Comparison of ENCODE assay signal across 9 cellular contexts in genomic region chr4:39706829-39707511, GRCh38. TPM values are rescaled to one million over a fixed set of nuclear protein-coding genes. Genes with fewer than 3 reads are reported as not detected.
DNase-seq lines count a peak whose midpoint lies in the region; ATAC-seq and TF ChIP-seq lines count a peak whose summit lies in the region.
"Had no signal": no experiment of that assay in that cellular context is flagged by ENCODE, and none has a peak within 500 bp of the region (broad histone marks: within the 10 kb centered on the region; RNA-seq: fewer than 3 reads in every experiment).

No MANE protein-coding gene starts in this region.

- peaks cover 41% of the 10 kb centered on the region for H3K4me1 Mint-ChIP-seq in activated CD8-positive, alpha-beta memory T cell treated with anti-CD3 and anti-CD28 coated beads, Interleukin-2, amount 10 ng/mL, durations not matched to agents 7 days and 5 days
- peaks cover 17 to 55% of the 10 kb centered on the region in 2 donors for H3K4me1 Mint-ChIP-seq in stimulated activated naive B cell treated with anti-CD40 and anti-IgM and Interleukin-4, amounts not matched to agents 10 μg/mL and 1 μg/mL and 100 μg/mL, for 72 hours

- H3K27me3 ChIP-seq in RWPE2 (ENCODE audit: insufficient read depth, poor library complexity, severe bottlenecking) = no peaks in the 10 kb centered on the region

- H3K27ac Mint-ChIP-seq in activated CD8-positive, alpha-beta memory T cell treated with anti-CD3 and anti-CD28 coated beads, Interleukin-2, amount 10 ng/mL, durations not matched to agents 7 days and 5 days = peak overlapping the region; percentile 4
- peak overlapping the region; percentile 51 for H3K27ac Mint-ChIP-seq in stimulated activated naive B cell treated with anti-CD40 and anti-IgM and Interleukin-4, amounts not matched to agents 10 μg/mL and 1 μg/mL and 100 μg/mL, for 72 hours

- H3K9me3 ChIP-seq in RWPE2 (ENCODE audit: severe bottlenecking) = no peaks in the 10 kb centered on the region

- peaks cover 18% of the 10 kb centered on the region for H3K36me3 Mint-ChIP-seq in activated CD8-positive, alpha-beta memory T cell treated with anti-CD3 and anti-CD28 coated beads, Interleukin-2, amount 10 ng/mL, durations not matched to agents 7 days and 5 days
- H3K36me3 Mint-ChIP-seq in stimulated activated naive B cell treated with anti-CD40 and anti-IgM and Interleukin-4, amounts not matched to agents 10 μg/mL and 1 μg/mL and 100 μg/mL, for 72 hours = peaks cover 8 to 14% of the 10 kb centered on the region in 2 donors

- no peaks in the 10 kb centered on the region for H3K9me3 Mint-ChIP-seq in activated CD8-positive, alpha-beta memory T cell treated with anti-CD3 and anti-CD28 coated beads, Interleukin-2, amount 10 ng/mL, durations not matched to agents 7 days and 5 days (ENCODE audit: low read depth)
- H3K9me3 Mint-ChIP-seq in stimulated activated naive B cell treated with anti-CD40 and anti-IgM and Interleukin-4, amounts not matched to agents 10 μg/mL and 1 μg/mL and 100 μg/mL, for 72 hours = no peaks in the 10 kb centered on the region

- H3K27me3 Mint-ChIP-seq in activated CD8-positive, alpha-beta memory T cell treated with anti-CD3 and anti-CD28 coated beads, Interleukin-2, amount 10 ng/mL, durations not matched to agents 7 days and 5 days = no peaks in the 10 kb centered on the region
- no peaks in the 10 kb centered on the region for H3K27me3 Mint-ChIP-seq in stimulated activated naive B cell treated with anti-CD40 and anti-IgM and Interleukin-4, amounts not matched to agents 10 μg/mL and 1 μg/mL and 100 μg/mL, for 72 hours

- intact Hi-C loops in left ventricle myocardium superior (cut with micrococcal nuclease) = no loop called here

- ATAC-seq in activated CD8-positive, alpha-beta memory T cell treated with anti-CD3 and anti-CD28 coated beads, Interleukin-2, amount 10 ng/mL, durations not matched to agents 7 days and 5 days = peak; percentile 77
- ATAC-seq in RWPE2 (ENCODE audit: low read depth) = no peak
- ATAC-seq in left ventricle myocardium superior = peak; percentile 35
- ATAC-seq in stimulated activated naive B cell treated with anti-CD40 and anti-IgM and Interleukin-4, amounts not matched to agents 10 μg/mL and 1 μg/mL and 100 μg/mL, for 72 hours (replicated peaks) = peak; percentile 50 to 52

- CTCF ChIA-PET in activated CD8-positive, alpha-beta memory T cell treated with anti-CD3 and anti-CD28 coated beads, Interleukin-2, amount 10 ng/mL, durations not matched to agents 7 days and 5 days (lab: Charles Lee) = interaction anchor here (1.5 kb wide), 1 partner anchor 238 kb away, joined by 4 read pairs; no protein-coding TSS in a partner anchor

- peaks cover 30% of the 10 kb centered on the region for H3K36me3 ChIP-seq in RWPE2 (ENCODE audit: low read depth)

- H3K4me3 ChIP-seq in RWPE2 (ENCODE audit: severe bottlenecking) = no peak overlapping the region

- TF ChIP-seq CTCF in RWPE2 (IDR thresholded peaks at IDR 0.05; ENCODE audit: poor library complexity, severe bottlenecking) = no peak

- peak overlapping the region; percentile 34 for H3K27ac ChIP-seq in RWPE2 (ENCODE audit: poor library complexity, severe bottlenecking)

- DNase-seq in activated CD8-positive, alpha-beta memory T cell treated with anti-CD3 and anti-CD28 coated beads, Interleukin-2, amount 10 ng/mL, durations not matched to agents 7 days and 5 days = no peak
- no peak for DNase-seq in activated CD8-positive, alpha-beta memory T cell treated with anti-CD3 and anti-CD28 coated beads, Interleukin-2, amount 50 U/mL, for 4 hours
- DNase-seq in RWPE2 (ENCODE audit: low spot score) (no peak), left ventricle myocardium superior (no peak), DMS153 treated with DMSO at 0.1 percent for 48 hours (lab: John Stamatoyannopoulos, UW; ENCODE audit: unreplicated experiment) (no peak), NCI-H510A (lab: John Stamatoyannopoulos, UW) (no peak)
- DNase-seq in stimulated activated naive B cell treated with anti-CD40 and anti-IgM and Interleukin-4, amounts not matched to agents 10 μg/mL and 1 μg/mL and 100 μg/mL, for 72 hours = no peak
- DNase-seq in activated effector memory CD4-positive, alpha-beta T cell treated with Interleukin-2 at 50 U/mL for 16 hours = no peak
- DNase-seq: SHP77 had no signal

- peaks cover 5% of the 10 kb centered on the region for H3K4me1 ChIP-seq in RWPE2 (ENCODE audit: insufficient read depth, poor library complexity, severe bottlenecking)

- no peak overlapping the region for H3K4me3 Mint-ChIP-seq in activated CD8-positive, alpha-beta memory T cell treated with anti-CD3 and anti-CD28 coated beads, Interleukin-2, amount 10 ng/mL, durations not matched to agents 7 days and 5 days
- no peak overlapping the region for H3K4me3 Mint-ChIP-seq in stimulated activated naive B cell treated with anti-CD40 and anti-IgM and Interleukin-4, amounts not matched to agents 10 μg/mL and 1 μg/mL and 100 μg/mL, for 72 hours

RNA-seq across cellular contexts. Expression of gene UBE2K, which starts 9.0 kb away (rescaled TPM):
- total RNA-seq in activated CD8-positive, alpha-beta memory T cell treated with anti-CD3 and anti-CD28 coated beads, Interleukin-2, amount 10 ng/mL, durations not matched to agents 7 days and 5 days = 10 to 100 TPM; 75.4 to 90.4 TPM
- 53.8 TPM for total RNA-seq in left ventricle myocardium superior
